ENCODE assay signal across 1 cellular context in genomic region chr3:52671676-52672075, GRCh38.
TF ChIP-seq lines count a peak whose summit lies in the region.

No MANE protein-coding gene starts in this region.

TF ChIP-seq in HEK293T, 16 proteins besides CTCF, POLR2A, EP300 and RAD21 (continued from another document):
- TF ChIP-seq PKNOX1 (IDR thresholded peaks at IDR 0.05) (no peak), TARDBP (IDR thresholded peaks at IDR 0.05) (no peak), ZNF384 (IDR thresholded peaks at IDR 0.05) (no peak), ELF4 (IDR thresholded peaks at IDR 0.05) (no peak), FOXK2 (IDR thresholded peaks at IDR 0.05) (no peak), FOXA1 (IDR thresholded peaks at IDR 0.05) (no peak)
TF ChIP-seq in HEK293T: peak in this region for 0.
